In the genomic region with DNA sequence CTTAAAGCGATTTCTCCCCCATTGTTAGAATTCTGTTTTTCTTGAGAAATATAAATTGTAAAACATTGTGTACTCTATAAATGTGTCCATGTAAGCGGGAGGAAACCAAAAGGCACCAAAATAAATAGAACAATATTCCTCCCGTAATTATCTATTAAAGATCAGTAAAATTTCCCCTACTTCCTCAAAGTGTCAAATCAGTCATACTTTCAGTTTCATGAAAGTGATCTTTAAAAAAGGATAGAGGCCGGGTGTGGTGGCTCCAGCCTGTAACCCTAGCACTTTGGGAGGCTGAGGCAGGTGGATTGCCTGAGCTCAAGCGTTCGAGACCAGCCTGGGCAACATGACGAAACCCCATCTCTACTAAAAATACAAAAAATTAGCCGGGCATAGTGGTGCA, we compare ENCODE assay signal across 1 cellular context.
TF ChIP-seq lines count a peak whose summit lies in the region.

No MANE protein-coding gene starts in this region.

TF ChIP-seq in SK-N-SH, 30 proteins besides CTCF, POLR2A, EP300 and RAD21 (continued from another document):
- TF ChIP-seq ZBTB33 (IDR thresholded peaks at IDR 0.05; ENCODE audit: borderline replicate concordance, low read depth) = no peak
- no peak for TF ChIP-seq NRF1 (IDR thresholded peaks at IDR 0.05; ENCODE audit: low read depth, low read length)
- TF ChIP-seq MEF2A (IDR thresholded peaks at IDR 0.05; ENCODE audit: borderline replicate concordance, low read depth) = no peak
- no peak for TF ChIP-seq YY1 (IDR thresholded peaks at IDR 0.05; ENCODE audit: low read depth)
- no peak for TF ChIP-seq POLR2AphosphoS5 (IDR thresholded peaks at IDR 0.05; ENCODE audit: low read depth, low read length)
